Comparison of ENCODE assay signal across 24 cellular contexts in the genomic region with DNA sequence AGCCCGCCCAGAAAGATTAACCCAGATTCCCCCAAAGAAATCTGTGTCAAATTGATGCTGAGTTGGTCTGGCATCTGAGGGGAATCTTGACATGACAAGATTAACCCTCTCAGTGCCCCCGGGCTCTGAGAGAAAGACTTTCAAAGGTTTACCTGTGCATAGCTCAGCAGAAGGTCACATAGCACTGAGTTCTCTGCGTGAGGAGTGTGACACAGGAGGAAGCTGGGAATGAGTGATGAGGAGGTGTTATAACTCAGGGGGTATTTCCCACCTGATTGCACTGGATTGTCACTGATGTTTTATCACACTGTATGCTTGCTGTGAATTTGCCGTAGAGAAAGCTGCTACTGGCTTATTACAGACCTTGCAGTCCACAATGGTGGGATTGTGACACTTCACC.
DNase-seq lines count a peak whose midpoint lies in the region; ATAC-seq, FAIRE-seq and TF ChIP-seq lines count a peak whose summit lies in the region.
"Had no signal": no experiment of that assay in that cellular context is flagged by ENCODE, and none has a peak within 500 bp of the region (broad histone marks: within the 10 kb centered on the region; RNA-seq: fewer than 3 reads in every experiment).

No MANE protein-coding gene starts in this region.

- no peak overlapping the region for H3K4me2 ChIP-seq in HepG2 (ENCODE audit: low read depth, low read length)

- H3K4me1 ChIP-seq in HepG2 (ENCODE audit: insufficient read depth, low read length): no peaks in the 10 kb centered on the region
- H3K4me1 ChIP-seq: ascending aorta, psoas muscle, spleen had no signal

- H2AFZ ChIP-seq in HepG2 (ENCODE audit: low read length): no peak overlapping the region

- TF ChIP-seq EP300 in HepG2 (IDR thresholded peaks at IDR 0.05; ENCODE audit: low read depth in 2 of 2, low read length in 2 of 2) (no peak), HepG2 (CRISPR knock-in tag; IDR thresholded peaks at IDR 0.05; ENCODE audit: borderline replicate concordance) (no peak)

- H3K4me3 Mint-ChIP-seq in activated CD8-positive, alpha-beta T cell treated with anti-CD3 and anti-CD28 coated beads for 36 hours: no peak overlapping the region
- no peak overlapping the region for H3K4me3 Mint-ChIP-seq in activated CD8-positive, alpha-beta T cell treated with anti-CD3 and anti-CD28 coated beads, Interleukin-2, amount 10 ng/mL, durations not matched to agents 7 days and 5 days
- no peak overlapping the region for H3K4me3 Mint-ChIP-seq in stimulated activated memory B cell treated with anti-CD40 and anti-IgM and Interleukin-4, amounts not matched to agents 10 μg/mL and 1 μg/mL and 100 μg/mL, for 72 hours
- H3K4me3 Mint-ChIP-seq: activated CD8-positive, alpha-beta memory T cell treated with anti-CD3 and anti-CD28 coated beads, Interleukin-2, amount 10 ng/mL, durations not matched to agents 7 days and 5 days; endodermal cell; memory B cell had no signal

- in situ Hi-C loops in HepG2 (cut with HindIII; ENCODE audit: extremely low pct_ligation_motif_present, low pct_unique_long_range_greater_than_20kb): no loop called here

- POLR2A ChIA-PET in activated CD8-positive, alpha-beta T cell treated with anti-CD3 and anti-CD28 coated beads for 36 hours (lab: Charles Lee): no interaction called here
- POLR2A ChIA-PET in activated CD8-positive, alpha-beta T cell treated with anti-CD3 and anti-CD28 coated beads, Interleukin-2, amount 10 ng/mL, durations not matched to agents 7 days and 5 days (lab: Charles Lee): no interaction called here
- POLR2A ChIA-PET in HepG2 (lab: Yijun Ruan, JAX): no interaction called here

- no peak for TF ChIP-seq CTCF in activated CD8-positive, alpha-beta T cell treated with anti-CD3 and anti-CD28 coated beads for 36 hours (IDR thresholded peaks at IDR 0.05)
- TF ChIP-seq CTCF in HepG2 (CRISPR knock-in tag; IDR thresholded peaks at IDR 0.05): no peak

- H3K9ac ChIP-seq in HepG2 (ENCODE audit: insufficient read depth, low read depth, low read length): no peak overlapping the region

- no peak for TF ChIP-seq POLR2A in HepG2 (IDR thresholded peaks at IDR 0.05; ENCODE audit: insufficient read depth in 1 of 2, low read depth in 2 of 2, low read length in 2 of 2)

- BruUV-seq in HepG2 (replicated peaks; lab: Mats Ljungman, UMichigan): no TSS peak

- H3K36me3 Mint-ChIP-seq in activated CD8-positive, alpha-beta T cell treated with anti-CD3 and anti-CD28 coated beads for 36 hours (ENCODE audit: low read depth): no peaks in the 10 kb centered on the region
- no peaks in the 10 kb centered on the region for H3K36me3 Mint-ChIP-seq in activated CD8-positive, alpha-beta T cell treated with anti-CD3 and anti-CD28 coated beads, Interleukin-2, amount 10 ng/mL, durations not matched to agents 7 days and 5 days (ENCODE audit: low read depth)
- no peaks in the 10 kb centered on the region for H3K36me3 Mint-ChIP-seq in stimulated activated memory B cell treated with anti-CD40 and anti-IgM and Interleukin-4, amounts not matched to agents 10 μg/mL and 1 μg/mL and 100 μg/mL, for 72 hours
- H3K36me3 Mint-ChIP-seq: activated CD8-positive, alpha-beta memory T cell treated with anti-CD3 and anti-CD28 coated beads, Interleukin-2, amount 10 ng/mL, durations not matched to agents 7 days and 5 days; memory B cell had no signal

- H3K4me1 Mint-ChIP-seq in activated CD8-positive, alpha-beta T cell treated with anti-CD3 and anti-CD28 coated beads for 36 hours (ENCODE audit: low read depth): no peaks in the 10 kb centered on the region
- no peaks in the 10 kb centered on the region for H3K4me1 Mint-ChIP-seq in activated CD8-positive, alpha-beta T cell treated with anti-CD3 and anti-CD28 coated beads, Interleukin-2, amount 10 ng/mL, durations not matched to agents 7 days and 5 days (ENCODE audit: low read depth)
- H3K4me1 Mint-ChIP-seq in stimulated activated memory B cell treated with anti-CD40 and anti-IgM and Interleukin-4, amounts not matched to agents 10 μg/mL and 1 μg/mL and 100 μg/mL, for 72 hours: peaks cover 17% of the 10 kb centered on the region
- H3K4me1 Mint-ChIP-seq: activated CD8-positive, alpha-beta memory T cell treated with anti-CD3 and anti-CD28 coated beads, Interleukin-2, amount 10 ng/mL, durations not matched to agents 7 days and 5 days had no signal

- ATAC-seq in activated CD8-positive, alpha-beta T cell treated with anti-CD3 and anti-CD28 coated beads for 36 hours: peak; percentile 34
- ATAC-seq in activated CD8-positive, alpha-beta T cell treated with anti-CD3 and anti-CD28 coated beads, Interleukin-2, amount 10 ng/mL, durations not matched to agents 7 days and 5 days: no peak
- peak; percentile 58 for ATAC-seq in GM19351 (IDR thresholded peaks at IDR 0.05; ENCODE audit: unreplicated experiment)
- ATAC-seq in HG03045 (IDR thresholded peaks at IDR 0.05; ENCODE audit: unreplicated experiment): peak; percentile 56
- peak; percentile 87 for ATAC-seq in stimulated activated memory B cell treated with anti-CD40 and anti-IgM and Interleukin-4, amounts not matched to agents 10 μg/mL and 1 μg/mL and 100 μg/mL, for 72 hours
- ATAC-seq in HepG2: no peak
- no peak for ATAC-seq in HG02623 (IDR thresholded peaks at IDR 0.05; ENCODE audit: unreplicated experiment)
- ATAC-seq: activated CD8-positive, alpha-beta memory T cell treated with anti-CD3 and anti-CD28 coated beads, Interleukin-2, amount 10 ng/mL, durations not matched to agents 7 days and 5 days; psoas muscle had no signal

- no peaks in the 10 kb centered on the region for H3K79me2 ChIP-seq in HepG2 (ENCODE audit: insufficient read depth, low read length)

- no peak overlapping the region for H3K27ac ChIP-seq in HepG2 (ENCODE audit: extremely low read length, insufficient read depth, low read length)
- H3K27ac ChIP-seq: ascending aorta, psoas muscle, spleen had no signal

- peaks cover 88% of the 10 kb centered on the region for H3K9me3 ChIP-seq in HepG2 (ENCODE audit: low read length)
- H3K9me3 ChIP-seq: ascending aorta, MG63, psoas muscle, spleen had no signal

- H3K27me3 ChIP-seq in HepG2 (ENCODE audit: control insufficient read depth in 1 of 2, insufficient read depth in 2 of 2, low read length in 2 of 2): no peaks in the 10 kb centered on the region
- H3K27me3 ChIP-seq: ascending aorta, MG63, spleen had no signal

- intact Hi-C loops in activated CD8-positive, alpha-beta T cell treated with anti-CD3 and anti-CD28 coated beads for 36 hours (cut with micrococcal nuclease): no loop called here
- intact Hi-C loops in HepG2 (cut with micrococcal nuclease; ENCODE audit: unreplicated experiment): no loop called here

- DNase-seq in activated CD8-positive, alpha-beta T cell treated with anti-CD3 and anti-CD28 coated beads for 36 hours: peak; percentile 2
- DNase-seq in activated CD8-positive, alpha-beta T cell treated with anti-CD3 and anti-CD28 coated beads, Interleukin-2, amount 10 ng/mL, durations not matched to agents 7 days and 5 days: no peak
- no peak for DNase-seq in HepG2 (ENCODE audit: low spot score)
- DNase-seq in NCI-H1092 treated with DMSO at 0.1 percent for 48 hours (lab: John Stamatoyannopoulos, UW): no peak
- DNase-seq: activated CD8-positive, alpha-beta memory T cell treated with anti-CD3 and anti-CD28 coated beads, Interleukin-2, amount 10 ng/mL, durations not matched to agents 7 days and 5 days; activated gamma-delta T cell; C1 segment of cervical spinal cord; cerebellar nuclear complex; endodermal cell; MG63; NCI-H1930; psoas muscle; spleen; stimulated activated naive CD4-positive, alpha-beta T cell; trophoblast cell had no signal

- H3K9me3 Mint-ChIP-seq in activated CD8-positive, alpha-beta T cell treated with anti-CD3 and anti-CD28 coated beads for 36 hours: no peaks in the 10 kb centered on the region
- H3K9me3 Mint-ChIP-seq in activated CD8-positive, alpha-beta T cell treated with anti-CD3 and anti-CD28 coated beads, Interleukin-2, amount 10 ng/mL, durations not matched to agents 7 days and 5 days (ENCODE audit: insufficient read depth): no peaks in the 10 kb centered on the region
- no peaks in the 10 kb centered on the region for H3K9me3 Mint-ChIP-seq in stimulated activated memory B cell treated with anti-CD40 and anti-IgM and Interleukin-4, amounts not matched to agents 10 μg/mL and 1 μg/mL and 100 μg/mL, for 72 hours
- H3K9me3 Mint-ChIP-seq: endodermal cell, memory B cell had no signal

- H3K27me3 Mint-ChIP-seq in activated CD8-positive, alpha-beta T cell treated with anti-CD3 and anti-CD28 coated beads for 36 hours: no peaks in the 10 kb centered on the region
- no peaks in the 10 kb centered on the region for H3K27me3 Mint-ChIP-seq in activated CD8-positive, alpha-beta T cell treated with anti-CD3 and anti-CD28 coated beads, Interleukin-2, amount 10 ng/mL, durations not matched to agents 7 days and 5 days (ENCODE audit: low read depth)
- H3K27me3 Mint-ChIP-seq in stimulated activated memory B cell treated with anti-CD40 and anti-IgM and Interleukin-4, amounts not matched to agents 10 μg/mL and 1 μg/mL and 100 μg/mL, for 72 hours: no peaks in the 10 kb centered on the region
- H3K27me3 Mint-ChIP-seq: activated CD8-positive, alpha-beta memory T cell treated with anti-CD3 and anti-CD28 coated beads, Interleukin-2, amount 10 ng/mL, durations not matched to agents 7 days and 5 days; memory B cell had no signal

- under 1% methylated on average over 4 of the region's 4 CpGs for WGBS in HepG2 (ENCODE audit: low lambda C conversion rate)

- no peak for TF ChIP-seq RAD21 in HepG2 (CRISPR knock-in tag; IDR thresholded peaks at IDR 0.05)

- CTCF ChIA-PET in activated CD8-positive, alpha-beta T cell treated with anti-CD3 and anti-CD28 coated beads for 36 hours (lab: Charles Lee): no interaction called here
- CTCF ChIA-PET in activated CD8-positive, alpha-beta T cell treated with anti-CD3 and anti-CD28 coated beads, Interleukin-2, amount 10 ng/mL, durations not matched to agents 7 days and 5 days (lab: Charles Lee): no interaction called here
- CTCF ChIA-PET in HepG2 (lab: Yijun Ruan, JAX; ENCODE audit: low intra/inter-chr PET ratio, low total read pairs): no interaction called here

- FAIRE-seq in HepG2 (lab: Jason Lieb, UNC): no peak
- FAIRE-seq: A204.1, G401.6, keratinocyte had no signal

- H3K4me3 ChIP-seq in HepG2 (replicated peaks in 1 of 3; ENCODE audit: insufficient read depth in 1 of 3, low read depth in 2 of 3, low read length in 3 of 3): no peak overlapping the region
- H3K4me3 ChIP-seq: ascending aorta, MG63, psoas muscle, spleen had no signal

- no peaks in the 10 kb centered on the region for H4K20me1 ChIP-seq in HepG2 (ENCODE audit: insufficient read depth, low read length)

- H3K36me3 ChIP-seq in HepG2 (replicated peaks in 1 of 2; ENCODE audit: control insufficient read depth in 1 of 2, insufficient read depth in 2 of 2, low read length in 2 of 2): no peaks in the 10 kb centered on the region
- H3K36me3 ChIP-seq: ascending aorta, MG63, spleen had no signal

- H3K27ac Mint-ChIP-seq in activated CD8-positive, alpha-beta T cell treated with anti-CD3 and anti-CD28 coated beads for 36 hours: no peak overlapping the region
- H3K27ac Mint-ChIP-seq in activated CD8-positive, alpha-beta T cell treated with anti-CD3 and anti-CD28 coated beads, Interleukin-2, amount 10 ng/mL, durations not matched to agents 7 days and 5 days: no peak overlapping the region
- no peak overlapping the region for H3K27ac Mint-ChIP-seq in stimulated activated memory B cell treated with anti-CD40 and anti-IgM and Interleukin-4, amounts not matched to agents 10 μg/mL and 1 μg/mL and 100 μg/mL, for 72 hours
- H3K27ac Mint-ChIP-seq: activated CD8-positive, alpha-beta memory T cell treated with anti-CD3 and anti-CD28 coated beads, Interleukin-2, amount 10 ng/mL, durations not matched to agents 7 days and 5 days; endodermal cell; memory B cell had no signal

Comparison
In these comparisons a context has a peak if more than half of its experiments do, and no peak if none do; other contexts are left out.
1. ATAC-seq: peak in activated CD8-positive, alpha-beta T cell treated with anti-CD3 and anti-CD28 coated beads for 36 hours (single experiment), GM19351 (single experiment), HG03045 (single experiment) and stimulated activated memory B cell treated with anti-CD40 and anti-IgM and Interleukin-4, amounts not matched to agents 10 μg/mL and 1 μg/mL and 100 μg/mL, for 72 hours (single experiment); none in activated CD8-positive, alpha-beta T cell treated with anti-CD3 and anti-CD28 coated beads, Interleukin-2, amount 10 ng/mL, durations not matched to agents 7 days and 5 days (single experiment), HepG2 (single experiment) and HG02623 (single experiment).